8 cellular contexts compared by ENCODE assay signal in genomic region chr22:42518637-42519543, GRCh38. TPM values are rescaled to one million over a fixed set of nuclear protein-coding genes. Genes with fewer than 3 reads are reported as not detected.
DNase-seq lines count a peak whose midpoint lies in the region; ATAC-seq and TF ChIP-seq lines count a peak whose summit lies in the region.
"Not testable (repeated sequence)": the region's sequence is repeated elsewhere in the genome, so short reads cannot be mapped to it uniquely, and the experiment has no call there.

No MANE protein-coding gene starts in this region.

- H3K4me1 ChIP-seq in ES-I3 (ENCODE audit: insufficient read depth, low read length); KMS-11 (ENCODE audit: low read depth, poor library complexity, severe bottlenecking); iPS DF 6.9 (ENCODE audit: control insufficient read depth, insufficient read depth, low read length); thoracic aorta (ENCODE audit: control insufficient read depth in 1 of 2, low read depth in 2 of 2): not testable (repeated sequence)

- peak overlapping the region; percentile 97 for H3K4me3 Mint-ChIP-seq in activated CD4-positive, alpha-beta T cell treated with anti-CD3 and anti-CD28 coated beads, Interleukin-2, amount 10 ng/mL, durations not matched to agents 7 days and 5 days
- H3K4me3 Mint-ChIP-seq in neural crest cell: peak overlapping the region; percentile 91

- ATAC-seq in GM21723 (IDR thresholded peaks at IDR 0.05; ENCODE audit: unreplicated experiment): peak; percentile 17
- peak; percentile 19 for ATAC-seq in thoracic aorta (ENCODE audit: insufficient number of reproducible peaks, low FRiP score, low read depth)

- WGBS in iPS DF 6.9 (ENCODE audit: insufficient coverage, insufficient read length): no CpG with 5 or more reads among the region's 30 CpGs

- CTCF ChIA-PET in activated CD4-positive, alpha-beta T cell treated with anti-CD3 and anti-CD28 coated beads, Interleukin-2, amount 10 ng/mL, durations not matched to agents 7 days and 5 days (lab: Charles Lee): not testable (repeated sequence)

- POLR2A ChIA-PET in activated CD4-positive, alpha-beta T cell treated with anti-CD3 and anti-CD28 coated beads, Interleukin-2, amount 10 ng/mL, durations not matched to agents 7 days and 5 days (lab: Charles Lee): not testable (repeated sequence)

- H3K9me3 ChIP-seq in ES-I3 (ENCODE audit: control insufficient read depth, insufficient read depth, low read length); iPS DF 6.9 (ENCODE audit: control insufficient read depth, insufficient read depth, low read length); thoracic aorta: not testable (repeated sequence)

- peak overlapping the region; percentile 96 for H3K27ac Mint-ChIP-seq in activated CD4-positive, alpha-beta T cell treated with anti-CD3 and anti-CD28 coated beads, Interleukin-2, amount 10 ng/mL, durations not matched to agents 7 days and 5 days
- H3K27ac Mint-ChIP-seq in neural crest cell (ENCODE audit: unreplicated experiment): peak overlapping the region; percentile 96

- H3K79me2 ChIP-seq in KMS-11 (ENCODE audit: insufficient read depth, low read depth): peaks cover 11% of the 10 kb centered on the region; the same call in 1 of the 2 replicates

- not testable (repeated sequence) for H3K27me3 ChIP-seq in KMS-11 (ENCODE audit: insufficient read depth, low read depth); iPS DF 6.9 (ENCODE audit: control insufficient read depth, insufficient read depth, low read length); thoracic aorta (replicated peaks; ENCODE audit: insufficient read depth)

- not testable (repeated sequence) for H3K9me3 Mint-ChIP-seq in activated CD4-positive, alpha-beta T cell treated with anti-CD3 and anti-CD28 coated beads, Interleukin-2, amount 10 ng/mL, durations not matched to agents 7 days and 5 days; neural crest cell

- peak; percentile 18 for DNase-seq in activated CD4-positive, alpha-beta T cell treated with anti-CD3 and anti-CD28 coated beads, Interleukin-2, amount 10 ng/mL, durations not matched to agents 7 days and 5 days
- not testable (repeated sequence) for DNase-seq in choroid plexus epithelial cell (ENCODE audit: low read depth); iPS DF 6.9 (ENCODE audit: low read depth, low spot score); neural crest cell (ENCODE audit: low read depth, low spot score); thoracic aorta (ENCODE audit: low spot score)

- H3K9ac ChIP-seq in ES-I3 (ENCODE audit: low read depth, low read length): peak overlapping the region; percentile 87
- H3K9ac ChIP-seq in KMS-11: peak overlapping the region; percentile 51; the same call in 1 of the 2 replicates

- not testable (repeated sequence) for H4K20me1 ChIP-seq in KMS-11 (ENCODE audit: insufficient read depth)

- not testable (repeated sequence) for H3K36me3 ChIP-seq in ES-I3 (ENCODE audit: insufficient read depth, low read length); KMS-11 (ENCODE audit: insufficient read depth); iPS DF 6.9 (ENCODE audit: control insufficient read depth, insufficient read depth, low read length); thoracic aorta

- H3K36me3 Mint-ChIP-seq in activated CD4-positive, alpha-beta T cell treated with anti-CD3 and anti-CD28 coated beads, Interleukin-2, amount 10 ng/mL, durations not matched to agents 7 days and 5 days (ENCODE audit: low read depth); neural crest cell (ENCODE audit: low read depth): not testable (repeated sequence)

- not testable (repeated sequence) for H3K4me3 ChIP-seq in KMS-11 (IDR thresholded peaks at IDR 0.05; ENCODE audit: insufficient read depth, low read depth, low read length)
- H3K4me3 ChIP-seq in choroid plexus epithelial cell (ENCODE audit: low read depth, low read length): peak overlapping the region; percentile 79
- H3K4me3 ChIP-seq in iPS DF 6.9 (ENCODE audit: low read length): peak overlapping the region; percentile 83; the same call in 1 of the 2 replicates
- peak overlapping the region; percentile 94 for H3K4me3 ChIP-seq in thoracic aorta

- H3K4me1 Mint-ChIP-seq in activated CD4-positive, alpha-beta T cell treated with anti-CD3 and anti-CD28 coated beads, Interleukin-2, amount 10 ng/mL, durations not matched to agents 7 days and 5 days: peaks cover 13% of the 10 kb centered on the region
- H3K4me1 Mint-ChIP-seq in neural crest cell: peaks cover 15% of the 10 kb centered on the region

- peak overlapping the region; percentile 95 for H3K4me2 ChIP-seq in KMS-11

- H3K27me3 Mint-ChIP-seq in activated CD4-positive, alpha-beta T cell treated with anti-CD3 and anti-CD28 coated beads, Interleukin-2, amount 10 ng/mL, durations not matched to agents 7 days and 5 days; neural crest cell (ENCODE audit: low read depth): not testable (repeated sequence)

- not testable (repeated sequence) for TF ChIP-seq CTCF in KMS-11 (conservative IDR thresholded peaks at IDR 0.05; ENCODE audit: low read depth, low read length); choroid plexus epithelial cell (conservative IDR thresholded peaks at IDR 0.05; ENCODE audit: low read depth, low read length); neural crest cell (conservative IDR thresholded peaks at IDR 0.05); thoracic aorta (IDR thresholded peaks at IDR 0.05)

- not testable (repeated sequence) for H2AFZ ChIP-seq in KMS-11 (ENCODE audit: low read depth)

- not testable (repeated sequence) for H3K27ac ChIP-seq in KMS-11; iPS DF 6.9 (ENCODE audit: low read length)
- peak overlapping the region in 1 of 2 donors; percentile 54 for H3K27ac ChIP-seq in thoracic aorta

RNA-seq across cellular contexts. Expression of gene RRP7A, which starts 0.7 kb away (rescaled TPM):
- total RNA-seq in activated CD4-positive, alpha-beta T cell treated with anti-CD3 and anti-CD28 coated beads, Interleukin-2, amount 10 ng/mL, durations not matched to agents 7 days and 5 days: 10 to 100 TPM; 53.1 to 57.5 TPM
- total RNA-seq in neural crest cell (78.0 and 78.2 TPM in 2 replicates), thoracic aorta (10 to 100 TPM; 22.0 to 24.1 TPM)

RNA-seq across cellular contexts. Expression of gene SERHL2, which starts 34.9 kb away (rescaled TPM):
- total RNA-seq in activated CD4-positive, alpha-beta T cell treated with anti-CD3 and anti-CD28 coated beads, Interleukin-2, amount 10 ng/mL, durations not matched to agents 7 days and 5 days: under 1 TPM; 0.83 to 0.97 TPM
- total RNA-seq in neural crest cell (0.36 and 0.63 TPM in 2 replicates), thoracic aorta (1 to 10 TPM in 1 of 2 donors, not detected in 1; 1.9 TPM)
